In genomic region chr6:26183581-26184408, GRCh38 we compare ENCODE assay signal across 1 cellular context.
TF ChIP-seq lines count a peak whose summit lies in the region.

No MANE protein-coding gene starts in this region.

TF ChIP-seq in liver, 16 proteins besides CTCF, POLR2A, EP300 and RAD21 (continued from another document):
- TF ChIP-seq ZBTB33 (IDR thresholded peaks at IDR 0.05) = peak; percentile 11
- TF ChIP-seq NR2F2 (IDR thresholded peaks at IDR 0.05) = no peak
- no peak for TF ChIP-seq ATF3 (IDR thresholded peaks at IDR 0.05)
- TF ChIP-seq TAF1 (conservative IDR thresholded peaks at IDR 0.05) = peak; percentile 56
- TF ChIP-seq FOXA2 (IDR thresholded peaks at IDR 0.05) = no peak
- TF ChIP-seq REST (IDR thresholded peaks at IDR 0.05) = peak; percentile 93
- TF ChIP-seq RXRA (IDR thresholded peaks at IDR 0.05) = no peak
- TF ChIP-seq HNF4A (conservative IDR thresholded peaks at IDR 0.05) = peak in 1 of 2 donors; percentile 11
- peak; percentile 28 for TF ChIP-seq YY1 (IDR thresholded peaks at IDR 0.05)
- TF ChIP-seq MAX (IDR thresholded peaks at IDR 0.05) = peak; percentile 57
- TF ChIP-seq EGR1 (IDR thresholded peaks at IDR 0.05; ENCODE audit: low read depth in 2 of 2) = no peak
- TF ChIP-seq FOXA1 (IDR thresholded peaks at IDR 0.05) = no peak
